Comparison of ENCODE assay signal across 13 cellular contexts in genomic region chr13:31174018-31174417, GRCh38. TPM values are rescaled to one million over a fixed set of nuclear protein-coding genes. Genes with fewer than 3 reads are reported as not detected.
DNase-seq lines count a peak whose midpoint lies in the region; ATAC-seq, FAIRE-seq and TF ChIP-seq lines count a peak whose summit lies in the region.
"Had no signal": no experiment of that assay in that cellular context is flagged by ENCODE, and none has a peak within 500 bp of the region (broad histone marks: within the 10 kb centered on the region; RNA-seq: fewer than 3 reads in every experiment).

No MANE protein-coding gene starts in this region.

- ATAC-seq in foreskin keratinocyte (no peak), gastroesophageal sphincter (no peak), upper lobe of left lung (ENCODE audit: low FRiP score in 2 of 2) (no peak)
- no peak for ATAC-seq in stimulated activated memory B cell treated with anti-CD40 and anti-IgM and Interleukin-4, amounts not matched to agents 10 μg/mL and 1 μg/mL and 100 μg/mL, for 72 hours
- ATAC-seq: T-cell had no signal

- no peaks in the 10 kb centered on the region for H4K20me1 ChIP-seq in astrocyte (ENCODE audit: insufficient read depth, low read length)

- WGBS in gastroesophageal sphincter (ENCODE audit: low coverage in 1 of 2), 2 donors: 48 to 89% methylated on average over 1 to 3 of the region's 3 CpGs
- 76 to 79% methylated on average over 3 of the region's 3 CpGs for WGBS in upper lobe of left lung, 2 donors

- peaks cover 3% of the 10 kb centered on the region for H3K27me3 Mint-ChIP-seq in astrocyte (ENCODE audit: low read depth, unreplicated experiment)
- peaks cover 37% of the 10 kb centered on the region for H3K27me3 Mint-ChIP-seq in stimulated activated memory B cell treated with anti-CD40 and anti-IgM and Interleukin-4, amounts not matched to agents 10 μg/mL and 1 μg/mL and 100 μg/mL, for 72 hours

- no peaks in the 10 kb centered on the region for H3K79me2 ChIP-seq in astrocyte (ENCODE audit: insufficient read depth, low read length)

- no peaks in the 10 kb centered on the region for H3K36me3 ChIP-seq in astrocyte (ENCODE audit: insufficient read depth, low read length)
- H3K36me3 ChIP-seq in gastroesophageal sphincter: no peaks in the 10 kb centered on the region
- no peaks in the 10 kb centered on the region for H3K36me3 ChIP-seq in upper lobe of left lung

- H3K36me3 Mint-ChIP-seq in astrocyte (ENCODE audit: low read depth, unreplicated experiment): no peaks in the 10 kb centered on the region
- H3K36me3 Mint-ChIP-seq in stimulated activated memory B cell treated with anti-CD40 and anti-IgM and Interleukin-4, amounts not matched to agents 10 μg/mL and 1 μg/mL and 100 μg/mL, for 72 hours: no peaks in the 10 kb centered on the region
- H3K36me3 Mint-ChIP-seq: CD14-positive monocyte, T-cell had no signal

- TF ChIP-seq CTCF in GM12865 (IDR thresholded peaks at IDR 0.05; ENCODE audit: insufficient read depth, low read depth, low read length, missing control alignments) (peak; percentile 5), astrocyte (IDR thresholded peaks at IDR 0.05; ENCODE audit: insufficient read depth, low read depth, low read length) (no peak), foreskin keratinocyte (conservative IDR thresholded peaks at IDR 0.05) (peak; percentile 48), gastroesophageal sphincter (IDR thresholded peaks at IDR 0.05) (no peak), upper lobe of left lung (IDR thresholded peaks at IDR 0.05) (no peak)

- no peak overlapping the region for H3K9ac ChIP-seq in astrocyte (ENCODE audit: low read length)

- no peak overlapping the region for H3K4me3 Mint-ChIP-seq in astrocyte (ENCODE audit: unreplicated experiment)
- H3K4me3 Mint-ChIP-seq in stimulated activated memory B cell treated with anti-CD40 and anti-IgM and Interleukin-4, amounts not matched to agents 10 μg/mL and 1 μg/mL and 100 μg/mL, for 72 hours: no peak overlapping the region
- H3K4me3 Mint-ChIP-seq: CD14-positive monocyte, T-cell had no signal

- H3K4me1 Mint-ChIP-seq in astrocyte (ENCODE audit: low read depth, unreplicated experiment): peaks cover 22% of the 10 kb centered on the region
- no peaks in the 10 kb centered on the region for H3K4me1 Mint-ChIP-seq in stimulated activated memory B cell treated with anti-CD40 and anti-IgM and Interleukin-4, amounts not matched to agents 10 μg/mL and 1 μg/mL and 100 μg/mL, for 72 hours
- H3K4me1 Mint-ChIP-seq: CD14-positive monocyte had no signal

- no peaks in the 10 kb centered on the region for H3K27me3 ChIP-seq in astrocyte (ENCODE audit: insufficient read depth, low read length)
- H3K27me3 ChIP-seq in foreskin keratinocyte: no peaks in the 10 kb centered on the region
- no peaks in the 10 kb centered on the region for H3K27me3 ChIP-seq in gastroesophageal sphincter
- H3K27me3 ChIP-seq in upper lobe of left lung: no peaks in the 10 kb centered on the region

- no peaks in the 10 kb centered on the region for H3K9me3 Mint-ChIP-seq in astrocyte (ENCODE audit: unreplicated experiment)
- peaks cover 4% of the 10 kb centered on the region for H3K9me3 Mint-ChIP-seq in stimulated activated memory B cell treated with anti-CD40 and anti-IgM and Interleukin-4, amounts not matched to agents 10 μg/mL and 1 μg/mL and 100 μg/mL, for 72 hours

- H3K4me1 ChIP-seq in astrocyte (ENCODE audit: insufficient read depth, low read length) (peaks cover 12% of the 10 kb centered on the region), foreskin keratinocyte (peaks cover 16% of the 10 kb centered on the region), gastroesophageal sphincter (no peaks in the 10 kb centered on the region), upper lobe of left lung (no peaks in the 10 kb centered on the region)

- H3K4me3 ChIP-seq in GM12865 (ENCODE audit: low read depth, low read length) (no peak overlapping the region), astrocyte (ENCODE audit: insufficient read depth, low read depth, low read length) (no peak overlapping the region), gastroesophageal sphincter (no peak overlapping the region), upper lobe of left lung (no peak overlapping the region)

- no peak for FAIRE-seq in astrocyte (lab: Jason Lieb, UNC)

- no peak overlapping the region for H3K4me2 ChIP-seq in astrocyte (ENCODE audit: low read length)

- TF ChIP-seq EP300 in gastroesophageal sphincter (IDR thresholded peaks at IDR 0.05) (no peak), upper lobe of left lung (IDR thresholded peaks at IDR 0.05) (no peak)

- TF ChIP-seq POLR2A in gastroesophageal sphincter (IDR thresholded peaks at IDR 0.05): no peak
- no peak for TF ChIP-seq POLR2A in upper lobe of left lung (IDR thresholded peaks at IDR 0.05)

- peak; percentile 44 for DNase-seq in ACHN
- DNase-seq in GM12865 (ENCODE audit: low read depth): no peak
- peak; percentile 30 for DNase-seq in astrocyte (ENCODE audit: low read depth)
- DNase-seq in foreskin keratinocyte: no peak
- DNase-seq in activated CD4-positive, CD25-positive, alpha-beta regulatory T cell (lab: John Stamatoyannopoulos, UW): no peak
- no peak for DNase-seq in upper lobe of left lung
- DNase-seq: activated CD4-positive, alpha-beta T cell treated with anti-CD3 and anti-CD28 coated beads, Interleukin-2, amount 50 U/mL, for 1 hour; NCI-H2171; stimulated activated CD4-positive, alpha-beta T cell treated with anti-CD3 and anti-CD28 coated beads, Interleukin-1b, Interleukin-23, amount 100 ng/mL, for 48 hours; T-cell had no signal

- in situ Hi-C loops in ACHN (cut with HindIII; ENCODE audit: low pct_ligation_motif_present, low pct_unique_long_range_greater_than_20kb, low sequenced_read_pairs): no loop called here

- H3K27ac Mint-ChIP-seq in astrocyte (ENCODE audit: unreplicated experiment): peak overlapping the region; percentile 83
- H3K27ac Mint-ChIP-seq in stimulated activated memory B cell treated with anti-CD40 and anti-IgM and Interleukin-4, amounts not matched to agents 10 μg/mL and 1 μg/mL and 100 μg/mL, for 72 hours: no peak overlapping the region
- H3K27ac Mint-ChIP-seq: CD14-positive monocyte, T-cell had no signal

- H3K27ac ChIP-seq in astrocyte (ENCODE audit: low read depth, low read length) (no peak overlapping the region), foreskin keratinocyte (no peak overlapping the region), gastroesophageal sphincter (no peak overlapping the region), upper lobe of left lung (no peak overlapping the region)

- H3K9me3 ChIP-seq in astrocyte (ENCODE audit: insufficient read depth, low read depth, low read length) (no peaks in the 10 kb centered on the region), gastroesophageal sphincter (no peaks in the 10 kb centered on the region), upper lobe of left lung (no peaks in the 10 kb centered on the region)

- H2AFZ ChIP-seq in astrocyte (ENCODE audit: low read depth, low read length): no peak overlapping the region

RNA-seq across cellular contexts. Expression of gene HSPH1, which starts 12.3 kb away (rescaled TPM):
- total RNA-seq in astrocyte: 138 and 145 TPM in 2 replicates
- 129 and 173 TPM in 2 replicates for total RNA-seq in foreskin keratinocyte
- polyA plus RNA-seq in foreskin keratinocyte: 80.2 and 113 TPM in 2 replicates
- 10 to 100 TPM; 36.5 to 47.0 (median 42.2) TPM for total RNA-seq in gastroesophageal sphincter
- total RNA-seq in upper lobe of left lung: 10 to 100 TPM; 32.5 to 93.1 (median 53.2) TPM

RNA-seq across cellular contexts. Expression of gene B3GLCT, which starts 25.8 kb away (rescaled TPM):
- total RNA-seq in astrocyte (11.2 TPM in 2 replicates), foreskin keratinocyte (8.8 and 8.9 TPM in 2 replicates), gastroesophageal sphincter (10 to 100 TPM in 1 of 4 donors, 1 to 10 TPM in 3; 6.2 to 15.2 (median 7.8) TPM), upper lobe of left lung (1 to 10 TPM; 1.0 to 8.2 (median 5.2) TPM)
- 3.3 and 4.0 TPM in 2 replicates for polyA plus RNA-seq in foreskin keratinocyte

Comparison
In these comparisons a context has a peak if more than half of its experiments do, and no peak if none do; other contexts are left out.
1. DNase-seq: peak in ACHN (single experiment) and astrocyte (single experiment); none in GM12865 (single experiment), foreskin keratinocyte (0 of 2), activated CD4-positive, CD25-positive, alpha-beta regulatory T cell (0 of 4) and upper lobe of left lung (0 of 2).
2. CTCF ChIP-seq: peak in GM12865 (single experiment) and foreskin keratinocyte (single experiment); none in astrocyte (single experiment), gastroesophageal sphincter (0 of 4) and upper lobe of left lung (0 of 6).